In genomic region chr18:427005-427404, GRCh38 we compare ENCODE assay signal across 1 cellular context.
TF ChIP-seq lines count a peak whose summit lies in the region.

No MANE protein-coding gene starts in this region.

TF ChIP-seq in IMR-90, 13 proteins besides CTCF, POLR2A, EP300 and RAD21:
- TF ChIP-seq NFE2L2 (IDR thresholded peaks at IDR 0.05; ENCODE audit: low read depth, low read length) (no peak), MAFK (IDR thresholded peaks at IDR 0.05; ENCODE audit: low read depth, low read length) (peak; percentile 34; the same call in 1 of the 2 replicates)
